ENCODE assay signal across 10 cellular contexts in genomic region chr3:16382852-16383251, GRCh38.
A peak's percentile ranks its signal among the peaks of the same experiment; 100 is the strongest.
DNase-seq lines count a peak whose midpoint lies in the region; ATAC-seq and TF ChIP-seq lines count a peak whose summit lies in the region.
"Had no signal": no experiment of that assay in that cellular context is flagged by ENCODE, and none has a peak within 500 bp of the region (broad histone marks: within the 10 kb centered on the region; RNA-seq: fewer than 3 reads in every experiment).

No MANE protein-coding gene starts in this region.

- TF ChIP-seq EP300 in gastroesophageal sphincter (IDR thresholded peaks at IDR 0.05) = no peak

- H3K9me3 ChIP-seq in CD8-positive, alpha-beta T cell (ENCODE audit: low read length) = no peaks in the 10 kb centered on the region
- no peaks in the 10 kb centered on the region for H3K9me3 ChIP-seq in OCI-LY7 (ENCODE audit: low read length)
- no peaks in the 10 kb centered on the region for H3K9me3 ChIP-seq in gastroesophageal sphincter

- H3K4me3 ChIP-seq in CD8-positive, alpha-beta T cell (ENCODE audit: low read depth, low read length) = no peak overlapping the region
- H3K4me3 ChIP-seq in OCI-LY7 (ENCODE audit: low read depth, low read length, poor library complexity, severe bottlenecking) (no peak overlapping the region), gastroesophageal sphincter (no peak overlapping the region)

- no peak for TF ChIP-seq CTCF in CD8-positive, alpha-beta T cell (IDR thresholded peaks at IDR 0.05)
- TF ChIP-seq CTCF in OCI-LY7 (conservative IDR thresholded peaks at IDR 0.05; ENCODE audit: low read length) (no peak), gastroesophageal sphincter (IDR thresholded peaks at IDR 0.05) (no peak)

- no peaks in the 10 kb centered on the region for H3K36me3 ChIP-seq in CD8-positive, alpha-beta T cell (ENCODE audit: insufficient read depth, low read length)
- H3K36me3 ChIP-seq in OCI-LY7 (ENCODE audit: insufficient read depth, low read length) (peaks cover 88% of the 10 kb centered on the region), gastroesophageal sphincter (no peaks in the 10 kb centered on the region)

- peaks cover 29% of the 10 kb centered on the region for H3K4me1 ChIP-seq in CD8-positive, alpha-beta T cell (ENCODE audit: insufficient read depth, low read length)
- H3K4me1 ChIP-seq in OCI-LY7 (ENCODE audit: insufficient read depth, low read length, poor library complexity, severe bottlenecking) = peaks cover 74% of the 10 kb centered on the region
- H3K4me1 ChIP-seq in gastroesophageal sphincter = peaks cover 3 to 66% (median 8%) of the 10 kb centered on the region in 3 donors
- H3K4me1 ChIP-seq: parathyroid adenoma had no signal

- H3K4me2 ChIP-seq in OCI-LY7 (ENCODE audit: low read length) = no peak overlapping the region

- H3K9me3 Mint-ChIP-seq in CD8-positive, alpha-beta T cell = no peaks in the 10 kb centered on the region

- no peak for TF ChIP-seq POLR2A in gastroesophageal sphincter (IDR thresholded peaks at IDR 0.05)

- no TSS peak for BruUV-seq in OCI-LY7 (replicated peaks; lab: Mats Ljungman, UMichigan)

- H3K27me3 ChIP-seq in CD8-positive, alpha-beta T cell (ENCODE audit: insufficient read depth, low read length) = no peaks in the 10 kb centered on the region
- H3K27me3 ChIP-seq in gastroesophageal sphincter = no peaks in the 10 kb centered on the region

- peak overlapping the region; percentile 83 for H3K27ac Mint-ChIP-seq in CD8-positive, alpha-beta T cell
- H3K27ac Mint-ChIP-seq: activated B cell treated with CpG ODN at 0.5 μM for 24 hours had no signal

- H3K4me1 Mint-ChIP-seq in CD8-positive, alpha-beta T cell (ENCODE audit: low read depth) = peaks cover 81% of the 10 kb centered on the region

- no peak for DNase-seq in CD8-positive, alpha-beta T cell
- no peak for DNase-seq in OCI-LY7 (ENCODE audit: low spot score)
- DNase-seq in GM19240 (ENCODE audit: insufficient read length, low spot score) = no peak
- no peak for DNase-seq in NCI-H128 (lab: John Stamatoyannopoulos, UW; ENCODE audit: unreplicated experiment)
- DNase-seq in SKM-1 treated with dmso at 0.1 percent for 144 hours (lab: John Stamatoyannopoulos, UW; ENCODE audit: unreplicated experiment) = no peak
- DNase-seq: activated B cell treated with CpG ODN at 0.5 μM for 24 hours had no signal

- no peak overlapping the region for H3K4me3 Mint-ChIP-seq in CD8-positive, alpha-beta T cell
- H3K4me3 Mint-ChIP-seq: activated B cell treated with CpG ODN at 0.5 μM for 24 hours had no signal

- intact Hi-C loops in CD8-positive, alpha-beta T cell (cut with DNase I, micrococcal nuclease) = loop anchor here in 1 of 2 experiments (1.0 kb wide), 1 partner anchor 7 kb away; no protein-coding TSS in a partner anchor
- intact Hi-C loops in OCI-LY7 (cut with micrococcal nuclease; ENCODE audit: unreplicated experiment) = no loop called here

- POLR2A ChIA-PET in CD8-positive, alpha-beta T cell (lab: Charles Lee) = no interaction called here
- POLR2A ChIA-PET in OCI-LY7 (lab: Charles Lee) = interaction anchor here (0.6 to 1.6 kb wide), 5 partner anchors 10 to 129 kb away, joined by 3 to 5 read pairs (median 3); partner anchors contain the start of gene DPH3

- CTCF ChIA-PET in CD8-positive, alpha-beta T cell (lab: Charles Lee) = interaction anchor here (0.6 kb wide), 1 partner anchor 11 kb away, joined by 3 read pairs; no protein-coding TSS in a partner anchor
- CTCF ChIA-PET in OCI-LY7 (lab: Charles Lee; ENCODE audit: unreplicated experiment) = no interaction called here

- H4K20me1 ChIP-seq in OCI-LY7 (ENCODE audit: insufficient read depth, low read length) = no peaks in the 10 kb centered on the region

- H3K27me3 Mint-ChIP-seq in CD8-positive, alpha-beta T cell (ENCODE audit: low read depth) = no peaks in the 10 kb centered on the region
- H3K27me3 Mint-ChIP-seq: activated B cell treated with CpG ODN at 0.5 μM for 24 hours had no signal

- H3K27ac ChIP-seq in CD8-positive, alpha-beta T cell (ENCODE audit: low read depth, low read length) = no peak overlapping the region
- H3K27ac ChIP-seq in OCI-LY7 (ENCODE audit: low read depth, low read length, poor library complexity, severe bottlenecking) (peak overlapping the region; percentile 33), gastroesophageal sphincter (peak overlapping the region in 1 of 4 donors; percentile 0)
- H3K27ac ChIP-seq: parathyroid adenoma had no signal

- WGBS in gastroesophageal sphincter (ENCODE audit: low coverage in 1 of 2), 2 donors = 94 to 95% methylated on average over 4 to 5 of the region's 5 CpGs

- peaks cover 67% of the 10 kb centered on the region; the same call in 1 of the 2 replicates for H3K79me2 ChIP-seq in OCI-LY7 (ENCODE audit: insufficient read depth, low read depth, low read length)
- H3K79me2 ChIP-seq: parathyroid adenoma had no signal

- no peak for ATAC-seq in CD8-positive, alpha-beta T cell
- ATAC-seq in GM19035 (IDR thresholded peaks at IDR 0.05; ENCODE audit: unreplicated experiment) (peak; percentile 41), HG02884 (IDR thresholded peaks at IDR 0.05; ENCODE audit: unreplicated experiment) (peak; percentile 59), gastroesophageal sphincter (no peak)

- H2AFZ ChIP-seq in OCI-LY7 (ENCODE audit: low read length) = no peak overlapping the region
- H2AFZ ChIP-seq: parathyroid adenoma had no signal

- H3K36me3 Mint-ChIP-seq in CD8-positive, alpha-beta T cell = peaks cover 38% of the 10 kb centered on the region

- H3K9me2 ChIP-seq in OCI-LY7 (ENCODE audit: insufficient read depth, low read length) = no peaks in the 10 kb centered on the region

Comparison
In these comparisons a context has a peak if more than half of its experiments do, and no peak if none do; other contexts are left out.
1. ATAC-seq: peak in GM19035 (single experiment) and HG02884 (single experiment); none in CD8-positive, alpha-beta T cell (single experiment) and gastroesophageal sphincter (single experiment).